9 cellular contexts compared by ENCODE assay signal in genomic region chr15:40046721-40047412, GRCh38. TPM values are rescaled to one million over a fixed set of nuclear protein-coding genes. Genes with fewer than 3 reads are reported as not detected.
DNase-seq lines count a peak whose midpoint lies in the region; ATAC-seq and TF ChIP-seq lines count a peak whose summit lies in the region.
"Had no signal": no experiment of that assay in that cellular context is flagged by ENCODE, and none has a peak within 500 bp of the region (broad histone marks: within the 10 kb centered on the region; RNA-seq: fewer than 3 reads in every experiment).

No MANE protein-coding gene starts in this region.

- peak overlapping the region; percentile 68 for H3K27ac ChIP-seq in left ventricle myocardium inferior (replicated peaks)
- H3K27ac ChIP-seq in layer of hippocampus (ENCODE audit: low read depth, low read length) = peak overlapping the region; percentile 63
- H3K27ac ChIP-seq in upper lobe of right lung = peak overlapping the region; percentile 74

- peaks cover 40% of the 10 kb centered on the region for H3K4me1 Mint-ChIP-seq in activated T-helper 17 cell treated with anti-CD3 and anti-CD28 coated beads, Interleukin-2, amount 50 U/mL, for 72 hours

- H3K4me1 ChIP-seq in left ventricle myocardium inferior (peaks cover 58% of the 10 kb centered on the region), upper lobe of right lung (peaks cover 44% of the 10 kb centered on the region)

- intact Hi-C loops in left ventricle myocardium inferior (cut with micrococcal nuclease) = loop anchor here (10.0 kb wide), 3 partner anchors 58 to 228 kb away; partner anchors contain the start of gene BMF
- intact Hi-C loops in Right ventricle myocardium superior (cut with DNase I) = loop anchor here (5.0 kb wide), 2 partner anchors 60 to 225 kb away; partner anchors contain the start of gene BMF
- intact Hi-C loops in upper lobe of right lung (cut with DNase I) = loop anchor here (5.0 to 10.0 kb wide), 2 partner anchors 68 to 225 kb away; no protein-coding TSS in a partner anchor
- intact Hi-C loops in lower leg skin (cut with DNase I; ENCODE audit: low total_unique reads) = loop anchor here (10.0 kb wide), 1 partner anchor 58 kb away; the partner anchor contains the start of gene BMF

- H3K9me3 Mint-ChIP-seq in activated T-helper 17 cell treated with anti-CD3 and anti-CD28 coated beads, Interleukin-2, amount 50 U/mL, for 72 hours = peaks cover 3% of the 10 kb centered on the region

- no peak for TF ChIP-seq POLR2A in lower leg skin (IDR thresholded peaks at IDR 0.05)

- H3K9me3 ChIP-seq in left ventricle myocardium inferior (replicated peaks) (no peaks in the 10 kb centered on the region), upper lobe of right lung (no peaks in the 10 kb centered on the region)

- 66 to 71% methylated on average over 5 of the region's 5 CpGs for WGBS in lower leg skin, 2 donors

- TF ChIP-seq CTCF in left ventricle myocardium inferior (IDR thresholded peaks at IDR 0.05; ENCODE audit: borderline replicate concordance) (no peak), upper lobe of right lung (IDR thresholded peaks at IDR 0.05) (no peak), lower leg skin (IDR thresholded peaks at IDR 0.05) (no peak)

- no peaks in the 10 kb centered on the region for H3K36me3 Mint-ChIP-seq in activated T-helper 17 cell treated with anti-CD3 and anti-CD28 coated beads, Interleukin-2, amount 50 U/mL, for 72 hours (ENCODE audit: low read depth)

- ATAC-seq in Right ventricle myocardium superior (ENCODE audit: poor library complexity) (no peak), upper lobe of right lung (no peak)
- ATAC-seq in activated T-helper 17 cell treated with anti-CD3 and anti-CD28 coated beads, Interleukin-2, amount 50 U/mL, for 72 hours (replicated peaks) = peak; percentile 59

- no peak overlapping the region for H3K4me3 ChIP-seq in left ventricle myocardium inferior
- no peak overlapping the region for H3K4me3 ChIP-seq in upper lobe of right lung
- H3K4me3 ChIP-seq in lower leg skin (ENCODE audit: low read depth, poor library complexity, severe bottlenecking) = no peak overlapping the region

- H3K27me3 Mint-ChIP-seq in activated T-helper 17 cell treated with anti-CD3 and anti-CD28 coated beads, Interleukin-2, amount 50 U/mL, for 72 hours = no peaks in the 10 kb centered on the region

- DNase-seq in left ventricle myocardium inferior = no peak
- DNase-seq in Right ventricle myocardium superior = no peak
- DNase-seq in upper lobe of right lung = no peak
- DNase-seq in activated CD4-positive, alpha-beta T cell treated with anti-CD3 and anti-CD28 coated beads, Interleukin-2, amount 50 U/mL, for 48 hours = no peak
- DNase-seq in lower leg skin (ENCODE audit: low spot score in 2 of 2) = no peak
- DNase-seq in stimulated activated CD4-positive, alpha-beta T cell treated with anti-CD3 and anti-CD28 coated beads, Interleukin-4, amount 100 ng/mL, for 24 hours = no peak
- DNase-seq: retina had no signal

- H3K36me3 ChIP-seq in left ventricle myocardium inferior (peaks cover 4% of the 10 kb centered on the region), upper lobe of right lung (no peaks in the 10 kb centered on the region)

- peak overlapping the region; percentile 94 for H3K27ac Mint-ChIP-seq in activated T-helper 17 cell treated with anti-CD3 and anti-CD28 coated beads, Interleukin-2, amount 50 U/mL, for 72 hours

- peak overlapping the region; percentile 79 for H3K4me3 Mint-ChIP-seq in activated T-helper 17 cell treated with anti-CD3 and anti-CD28 coated beads, Interleukin-2, amount 50 U/mL, for 72 hours

- H3K27me3 ChIP-seq in left ventricle myocardium inferior (ENCODE audit: low read depth) (no peaks in the 10 kb centered on the region), layer of hippocampus (ENCODE audit: control insufficient read depth, insufficient read depth, low read length) (no peaks in the 10 kb centered on the region), upper lobe of right lung (no peaks in the 10 kb centered on the region)

RNA-seq across cellular contexts. Expression of gene SRP14, which starts 7.9 kb away (rescaled TPM):
- 240 TPM for total RNA-seq in left ventricle myocardium inferior
- total RNA-seq in Right ventricle myocardium superior = 196 TPM
- total RNA-seq in activated T-helper 17 cell treated with anti-CD3 and anti-CD28 coated beads, Interleukin-2, amount 50 U/mL, for 72 hours = 100 to 1,000 TPM; 121 to 140 TPM
- 132 TPM for total RNA-seq in upper lobe of right lung
- 100 to 1,000 TPM; 177 to 220 (median 201) TPM for total RNA-seq in lower leg skin
